Comparison of ENCODE assay signal across 2 cellular contexts in the genomic region with DNA sequence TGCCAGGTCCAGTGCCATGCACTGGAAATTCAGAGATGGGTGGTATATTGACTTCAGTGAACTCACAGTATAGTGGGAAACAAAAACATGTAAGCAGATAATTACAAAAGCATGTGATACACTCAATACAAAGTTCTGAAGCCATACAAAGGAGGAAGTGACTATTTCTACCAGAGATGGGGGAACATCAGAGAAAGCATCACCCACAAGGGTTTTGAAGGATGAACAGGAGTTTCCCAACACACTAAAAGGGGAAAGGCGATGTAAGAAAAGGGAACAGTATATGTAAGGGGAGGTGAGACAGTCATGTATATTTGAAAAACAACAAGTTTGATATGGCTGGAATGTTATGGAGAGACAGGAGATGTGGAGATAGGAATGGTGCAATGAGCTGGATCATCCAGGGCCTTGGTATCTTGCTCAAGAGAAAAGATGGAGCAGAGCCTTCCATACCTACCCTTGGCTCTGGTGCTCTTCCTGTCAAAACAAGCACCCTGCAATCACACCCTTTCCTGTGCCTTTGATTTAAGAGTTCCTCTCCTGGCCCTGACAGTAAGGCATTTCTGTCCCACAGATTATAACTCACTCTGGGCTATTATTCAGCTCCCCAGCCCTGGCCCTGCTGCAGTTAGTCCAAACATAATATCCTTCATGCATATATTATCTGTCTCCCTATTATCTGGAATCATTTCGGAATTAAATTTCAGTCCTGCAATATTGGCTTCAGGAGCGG.
TF ChIP-seq lines count a peak whose summit lies in the region.

No MANE protein-coding gene starts in this region.

TF ChIP-seq in SK-N-SH treated with all-trans-retinoic acid at 6 μM for 48 hours, 23 proteins besides CTCF, POLR2A, EP300 and RAD21 (continued from another document):
- TF ChIP-seq, protein P1, sequence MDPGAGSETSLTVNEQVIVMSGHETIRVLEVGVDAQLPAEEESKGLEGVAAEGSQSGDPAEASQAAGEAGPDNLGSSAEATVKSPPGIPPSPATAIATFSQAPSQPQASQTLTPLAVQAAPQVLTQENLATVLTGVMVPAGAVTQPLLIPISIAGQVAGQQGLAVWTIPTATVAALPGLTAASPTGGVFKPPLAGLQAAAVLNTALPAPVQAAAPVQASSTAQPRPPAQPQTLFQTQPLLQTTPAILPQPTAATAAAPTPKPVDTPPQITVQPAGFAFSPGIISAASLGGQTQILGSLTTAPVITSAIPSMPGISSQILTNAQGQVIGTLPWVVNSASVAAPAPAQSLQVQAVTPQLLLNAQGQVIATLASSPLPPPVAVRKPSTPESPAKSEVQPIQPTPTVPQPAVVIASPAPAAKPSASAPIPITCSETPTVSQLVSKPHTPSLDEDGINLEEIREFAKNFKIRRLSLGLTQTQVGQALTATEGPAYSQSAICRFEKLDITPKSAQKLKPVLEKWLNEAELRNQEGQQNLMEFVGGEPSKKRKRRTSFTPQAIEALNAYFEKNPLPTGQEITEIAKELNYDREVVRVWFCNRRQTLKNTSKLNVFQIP (CRISPR knock-in tag; IDR thresholded peaks at IDR 0.05; ENCODE audit: borderline replicate concordance, low read depth), result no peak
- TF ChIP-seq ZNF8 (CRISPR knock-in tag; IDR thresholded peaks at IDR 0.05) (no peak), CSDC2 (CRISPR knock-in tag; IDR thresholded peaks at IDR 0.05) (no peak), BACH2 (CRISPR knock-in tag; IDR thresholded peaks at IDR 0.05; ENCODE audit: borderline replicate concordance) (no peak), ZFP3 (CRISPR knock-in tag; IDR thresholded peaks at IDR 0.05) (peak; percentile 92), SNAI2 (CRISPR knock-in tag; IDR thresholded peaks at IDR 0.05) (no peak)
- TF ChIP-seq, protein P2, sequence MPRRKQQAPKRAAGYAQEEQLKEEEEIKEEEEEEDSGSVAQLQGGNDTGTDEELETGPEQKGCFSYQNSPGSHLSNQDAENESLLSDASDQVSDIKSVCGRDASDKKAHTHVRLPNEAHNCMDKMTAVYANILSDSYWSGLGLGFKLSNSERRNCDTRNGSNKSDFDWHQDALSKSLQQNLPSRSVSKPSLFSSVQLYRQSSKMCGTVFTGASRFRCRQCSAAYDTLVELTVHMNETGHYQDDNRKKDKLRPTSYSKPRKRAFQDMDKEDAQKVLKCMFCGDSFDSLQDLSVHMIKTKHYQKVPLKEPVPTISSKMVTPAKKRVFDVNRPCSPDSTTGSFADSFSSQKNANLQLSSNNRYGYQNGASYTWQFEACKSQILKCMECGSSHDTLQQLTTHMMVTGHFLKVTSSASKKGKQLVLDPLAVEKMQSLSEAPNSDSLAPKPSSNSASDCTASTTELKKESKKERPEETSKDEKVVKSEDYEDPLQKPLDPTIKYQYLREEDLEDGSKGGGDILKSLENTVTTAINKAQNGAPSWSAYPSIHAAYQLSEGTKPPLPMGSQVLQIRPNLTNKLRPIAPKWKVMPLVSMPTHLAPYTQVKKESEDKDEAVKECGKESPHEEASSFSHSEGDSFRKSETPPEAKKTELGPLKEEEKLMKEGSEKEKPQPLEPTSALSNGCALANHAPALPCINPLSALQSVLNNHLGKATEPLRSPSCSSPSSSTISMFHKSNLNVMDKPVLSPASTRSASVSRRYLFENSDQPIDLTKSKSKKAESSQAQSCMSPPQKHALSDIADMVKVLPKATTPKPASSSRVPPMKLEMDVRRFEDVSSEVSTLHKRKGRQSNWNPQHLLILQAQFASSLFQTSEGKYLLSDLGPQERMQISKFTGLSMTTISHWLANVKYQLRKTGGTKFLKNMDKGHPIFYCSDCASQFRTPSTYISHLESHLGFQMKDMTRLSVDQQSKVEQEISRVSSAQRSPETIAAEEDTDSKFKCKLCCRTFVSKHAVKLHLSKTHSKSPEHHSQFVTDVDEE (CRISPR knock-in tag; IDR thresholded peaks at IDR 0.05), result no peak

TF ChIP-seq in SK-N-SH, 30 proteins besides CTCF, POLR2A, EP300 and RAD21 (continued from another document):
- TF ChIP-seq, protein P3, sequence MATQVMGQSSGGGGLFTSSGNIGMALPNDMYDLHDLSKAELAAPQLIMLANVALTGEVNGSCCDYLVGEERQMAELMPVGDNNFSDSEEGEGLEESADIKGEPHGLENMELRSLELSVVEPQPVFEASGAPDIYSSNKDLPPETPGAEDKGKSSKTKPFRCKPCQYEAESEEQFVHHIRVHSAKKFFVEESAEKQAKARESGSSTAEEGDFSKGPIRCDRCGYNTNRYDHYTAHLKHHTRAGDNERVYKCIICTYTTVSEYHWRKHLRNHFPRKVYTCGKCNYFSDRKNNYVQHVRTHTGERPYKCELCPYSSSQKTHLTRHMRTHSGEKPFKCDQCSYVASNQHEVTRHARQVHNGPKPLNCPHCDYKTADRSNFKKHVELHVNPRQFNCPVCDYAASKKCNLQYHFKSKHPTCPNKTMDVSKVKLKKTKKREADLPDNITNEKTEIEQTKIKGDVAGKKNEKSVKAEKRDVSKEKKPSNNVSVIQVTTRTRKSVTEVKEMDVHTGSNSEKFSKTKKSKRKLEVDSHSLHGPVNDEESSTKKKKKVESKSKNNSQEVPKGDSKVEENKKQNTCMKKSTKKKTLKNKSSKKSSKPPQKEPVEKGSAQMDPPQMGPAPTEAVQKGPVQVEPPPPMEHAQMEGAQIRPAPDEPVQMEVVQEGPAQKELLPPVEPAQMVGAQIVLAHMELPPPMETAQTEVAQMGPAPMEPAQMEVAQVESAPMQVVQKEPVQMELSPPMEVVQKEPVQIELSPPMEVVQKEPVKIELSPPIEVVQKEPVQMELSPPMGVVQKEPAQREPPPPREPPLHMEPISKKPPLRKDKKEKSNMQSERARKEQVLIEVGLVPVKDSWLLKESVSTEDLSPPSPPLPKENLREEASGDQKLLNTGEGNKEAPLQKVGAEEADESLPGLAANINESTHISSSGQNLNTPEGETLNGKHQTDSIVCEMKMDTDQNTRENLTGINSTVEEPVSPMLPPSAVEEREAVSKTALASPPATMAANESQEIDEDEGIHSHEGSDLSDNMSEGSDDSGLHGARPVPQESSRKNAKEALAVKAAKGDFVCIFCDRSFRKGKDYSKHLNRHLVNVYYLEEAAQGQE (IDR thresholded peaks at IDR 0.05; ENCODE audit: low read depth, low read length), result no peak
- TF ChIP-seq, protein P4, sequence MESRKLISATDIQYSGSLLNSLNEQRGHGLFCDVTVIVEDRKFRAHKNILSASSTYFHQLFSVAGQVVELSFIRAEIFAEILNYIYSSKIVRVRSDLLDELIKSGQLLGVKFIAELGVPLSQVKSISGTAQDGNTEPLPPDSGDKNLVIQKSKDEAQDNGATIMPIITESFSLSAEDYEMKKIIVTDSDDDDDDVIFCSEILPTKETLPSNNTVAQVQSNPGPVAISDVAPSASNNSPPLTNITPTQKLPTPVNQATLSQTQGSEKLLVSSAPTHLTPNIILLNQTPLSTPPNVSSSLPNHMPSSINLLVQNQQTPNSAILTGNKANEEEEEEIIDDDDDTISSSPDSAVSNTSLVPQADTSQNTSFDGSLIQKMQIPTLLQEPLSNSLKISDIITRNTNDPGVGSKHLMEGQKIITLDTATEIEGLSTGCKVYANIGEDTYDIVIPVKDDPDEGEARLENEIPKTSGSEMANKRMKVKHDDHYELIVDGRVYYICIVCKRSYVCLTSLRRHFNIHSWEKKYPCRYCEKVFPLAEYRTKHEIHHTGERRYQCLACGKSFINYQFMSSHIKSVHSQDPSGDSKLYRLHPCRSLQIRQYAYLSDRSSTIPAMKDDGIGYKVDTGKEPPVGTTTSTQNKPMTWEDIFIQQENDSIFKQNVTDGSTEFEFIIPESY (IDR thresholded peaks at IDR 0.05; ENCODE audit: borderline replicate concordance, low read depth), result no peak
- TF ChIP-seq SIN3A (IDR thresholded peaks at IDR 0.05; ENCODE audit: borderline replicate concordance, low read depth, low read length), result no peak
- no peak for TF ChIP-seq JUND (IDR thresholded peaks at IDR 0.05)
- no peak for TF ChIP-seq TEAD4 (IDR thresholded peaks at IDR 0.05; ENCODE audit: borderline replicate concordance, insufficient read depth)
